Comparison of ENCODE assay signal across 1 cellular context in the genomic region with DNA sequence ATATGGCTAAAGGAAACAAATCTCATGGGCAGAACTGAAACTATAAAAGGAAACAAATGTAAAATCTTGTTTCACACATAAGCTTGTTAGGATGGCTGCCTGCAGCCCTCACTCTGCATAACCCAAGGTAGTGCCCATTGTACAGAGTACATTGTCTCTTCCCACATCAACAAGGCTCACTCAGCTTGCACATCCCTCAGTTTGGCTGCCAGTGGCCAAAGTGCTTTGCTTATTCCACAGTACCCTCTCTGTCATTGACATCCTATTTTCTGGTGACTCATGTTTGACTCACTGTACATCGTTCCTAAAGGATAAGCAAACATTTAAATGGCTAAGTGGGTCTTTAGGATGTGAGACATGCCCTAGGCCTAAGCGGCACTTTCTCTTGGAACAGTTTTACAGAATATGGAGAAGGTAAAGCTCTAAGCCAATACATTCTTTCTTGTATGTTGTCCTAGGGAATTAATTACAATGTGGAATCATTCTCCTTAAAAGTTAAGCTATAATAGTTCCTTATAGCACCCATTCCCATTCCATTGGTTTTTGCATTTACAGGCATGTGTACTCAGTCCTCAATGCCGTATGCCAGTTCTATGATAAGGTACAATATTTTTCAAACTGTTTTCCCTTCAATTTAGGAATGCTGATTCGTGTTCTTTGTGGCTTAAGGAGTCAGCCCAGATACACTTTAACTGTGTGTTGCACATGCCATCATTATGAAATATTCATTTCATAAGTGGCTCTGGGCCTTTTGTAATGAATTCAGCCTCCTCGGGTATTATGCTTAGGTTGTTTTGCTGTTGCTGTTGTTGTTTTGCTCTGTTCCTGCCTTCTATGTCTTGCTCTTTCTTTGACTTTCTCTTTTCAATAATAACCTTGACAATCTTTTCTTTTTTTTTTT.
TF ChIP-seq lines count a peak whose summit lies in the region.

No MANE protein-coding gene starts in this region.

TF ChIP-seq in HepG2, 621 proteins besides CTCF, POLR2A, EP300 and RAD21 (continues in another document):
- TF ChIP-seq SMAD3 (CRISPR knock-in tag; IDR thresholded peaks at IDR 0.05) (no peak), ZSCAN31 (CRISPR knock-in tag; IDR thresholded peaks at IDR 0.05; ENCODE audit: low read depth) (no peak), TP53 (CRISPR knock-in tag; conservative IDR thresholded peaks at IDR 0.05) (no peak), KDM2A (CRISPR knock-in tag; IDR thresholded peaks at IDR 0.05; ENCODE audit: borderline replicate concordance, low read depth) (0 out of 2 replicates have a peak, but pooled peaks have one; percentile 22), SOX5 (CRISPR knock-in tag; IDR thresholded peaks at IDR 0.05; ENCODE audit: borderline replicate concordance) (peak; percentile 23; the same call in 1 of the 2 replicates), ZMYM2 (CRISPR knock-in tag; IDR thresholded peaks at IDR 0.05) (no peak), HMGA1 (CRISPR knock-in tag; conservative IDR thresholded peaks at IDR 0.05) (no peak), TEAD3 (CRISPR knock-in tag; optimal IDR thresholded peaks at IDR 0.05; ENCODE audit: borderline replicate concordance) (peak; percentile 53), XBP1 (CRISPR knock-in tag; IDR thresholded peaks at IDR 0.05) (no peak), FIP1L1 (IDR thresholded peaks at IDR 0.05; ENCODE audit: borderline replicate concordance, insufficient read depth, low read depth, low read length) (no peak), GATAD2A (CRISPR knock-in tag; IDR thresholded peaks at IDR 0.05) (no peak), KDM1A (CRISPR knock-in tag; IDR thresholded peaks at IDR 0.05) (peak; percentile 63; the same call in 1 of the 2 replicates), JUNB (CRISPR knock-in tag; IDR thresholded peaks at IDR 0.05; ENCODE audit: borderline replicate concordance) (peak; percentile 78; the same call in 1 of the 2 replicates), ZNF12 (CRISPR knock-in tag; IDR thresholded peaks at IDR 0.05) (0 out of 2 replicates have a peak, but pooled peaks have one; percentile 37), ZFP36L2 (CRISPR knock-in tag; IDR thresholded peaks at IDR 0.05) (no peak), NR2C2 (CRISPR knock-in tag; IDR thresholded peaks at IDR 0.05; ENCODE audit: borderline replicate concordance) (no peak), ZSCAN21 (CRISPR knock-in tag; IDR thresholded peaks at IDR 0.05; ENCODE audit: borderline replicate concordance) (no peak), STAG1 (CRISPR knock-in tag; IDR thresholded peaks at IDR 0.05) (no peak), MIER2 (CRISPR knock-in tag; IDR thresholded peaks at IDR 0.05) (no peak), ZNF263 (CRISPR knock-in tag; IDR thresholded peaks at IDR 0.05) (no peak), BRD4 (CRISPR knock-in tag; IDR thresholded peaks at IDR 0.05) (no peak), ZSCAN29 (CRISPR knock-in tag; conservative IDR thresholded peaks at IDR 0.05) (0 out of 2 replicates have a peak, but pooled peaks have one; percentile 49), HDAC2 (CRISPR knock-in tag; IDR thresholded peaks at IDR 0.05) (no peak), TBL1XR1 (IDR thresholded peaks at IDR 0.05; ENCODE audit: borderline replicate concordance, low read length, partially characterized antibody) (no peak), ZMAT3 (CRISPR knock-in tag; conservative IDR thresholded peaks at IDR 0.05) (no peak), ZNF556 (CRISPR knock-in tag; IDR thresholded peaks at IDR 0.05; ENCODE audit: borderline replicate concordance) (no peak), SPEN (CRISPR knock-in tag; IDR thresholded peaks at IDR 0.05; ENCODE audit: low read depth) (no peak), ZNF792 (CRISPR knock-in tag; IDR thresholded peaks at IDR 0.05) (no peak), ERF (CRISPR knock-in tag; IDR thresholded peaks at IDR 0.05) (no peak), ZNF75D (CRISPR knock-in tag; IDR thresholded peaks at IDR 0.05; ENCODE audit: borderline replicate concordance) (no peak), FOXP1 (IDR thresholded peaks at IDR 0.05) (no peak), FOXP1 (CRISPR knock-in tag; IDR thresholded peaks at IDR 0.05) (no peak), SALL1 (CRISPR knock-in tag; IDR thresholded peaks at IDR 0.05) (no peak)
- TF ChIP-seq, protein P1, sequence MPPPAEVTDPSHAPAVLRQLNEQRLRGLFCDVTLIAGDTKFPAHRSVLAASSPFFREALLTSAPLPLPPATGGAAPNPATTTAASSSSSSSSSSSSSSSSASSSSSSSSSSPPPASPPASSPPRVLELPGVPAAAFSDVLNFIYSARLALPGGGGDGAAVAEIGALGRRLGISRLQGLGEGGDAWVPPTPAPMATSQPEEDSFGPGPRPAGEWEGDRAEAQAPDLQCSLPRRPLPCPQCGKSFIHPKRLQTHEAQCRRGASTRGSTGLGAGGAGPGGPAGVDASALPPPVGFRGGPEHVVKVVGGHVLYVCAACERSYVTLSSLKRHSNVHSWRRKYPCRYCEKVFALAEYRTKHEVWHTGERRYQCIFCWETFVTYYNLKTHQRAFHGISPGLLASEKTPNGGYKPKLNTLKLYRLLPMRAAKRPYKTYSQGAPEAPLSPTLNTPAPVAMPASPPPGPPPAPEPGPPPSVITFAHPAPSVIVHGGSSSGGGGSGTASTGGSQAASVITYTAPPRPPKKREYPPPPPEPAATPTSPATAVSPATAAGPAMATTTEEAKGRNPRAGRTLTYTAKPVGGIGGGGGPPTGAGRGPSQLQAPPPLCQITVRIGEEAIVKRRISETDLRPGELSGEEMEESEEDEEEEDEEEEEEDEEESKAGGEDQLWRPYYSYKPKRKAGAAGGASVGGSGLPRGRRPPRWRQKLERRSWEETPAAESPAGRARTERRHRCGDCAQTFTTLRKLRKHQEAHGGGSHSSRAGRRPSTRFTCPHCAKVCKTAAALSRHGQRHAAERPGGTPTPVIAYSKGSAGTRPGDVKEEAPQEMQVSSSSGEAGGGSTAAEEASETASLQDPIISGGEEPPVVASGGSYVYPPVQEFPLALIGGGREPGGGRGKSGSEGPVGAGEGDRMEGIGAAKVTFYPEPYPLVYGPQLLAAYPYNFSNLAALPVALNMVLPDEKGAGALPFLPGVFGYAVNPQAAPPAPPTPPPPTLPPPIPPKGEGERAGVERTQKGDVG (CRISPR knock-in tag; IDR thresholded peaks at IDR 0.05; ENCODE audit: borderline replicate concordance): no peak
- TF ChIP-seq, protein P2, sequence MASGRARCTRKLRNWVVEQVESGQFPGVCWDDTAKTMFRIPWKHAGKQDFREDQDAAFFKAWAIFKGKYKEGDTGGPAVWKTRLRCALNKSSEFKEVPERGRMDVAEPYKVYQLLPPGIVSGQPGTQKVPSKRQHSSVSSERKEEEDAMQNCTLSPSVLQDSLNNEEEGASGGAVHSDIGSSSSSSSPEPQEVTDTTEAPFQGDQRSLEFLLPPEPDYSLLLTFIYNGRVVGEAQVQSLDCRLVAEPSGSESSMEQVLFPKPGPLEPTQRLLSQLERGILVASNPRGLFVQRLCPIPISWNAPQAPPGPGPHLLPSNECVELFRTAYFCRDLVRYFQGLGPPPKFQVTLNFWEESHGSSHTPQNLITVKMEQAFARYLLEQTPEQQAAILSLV (CRISPR knock-in tag; IDR thresholded peaks at IDR 0.05; ENCODE audit: borderline replicate concordance): no peak
- TF ChIP-seq, protein P3, sequence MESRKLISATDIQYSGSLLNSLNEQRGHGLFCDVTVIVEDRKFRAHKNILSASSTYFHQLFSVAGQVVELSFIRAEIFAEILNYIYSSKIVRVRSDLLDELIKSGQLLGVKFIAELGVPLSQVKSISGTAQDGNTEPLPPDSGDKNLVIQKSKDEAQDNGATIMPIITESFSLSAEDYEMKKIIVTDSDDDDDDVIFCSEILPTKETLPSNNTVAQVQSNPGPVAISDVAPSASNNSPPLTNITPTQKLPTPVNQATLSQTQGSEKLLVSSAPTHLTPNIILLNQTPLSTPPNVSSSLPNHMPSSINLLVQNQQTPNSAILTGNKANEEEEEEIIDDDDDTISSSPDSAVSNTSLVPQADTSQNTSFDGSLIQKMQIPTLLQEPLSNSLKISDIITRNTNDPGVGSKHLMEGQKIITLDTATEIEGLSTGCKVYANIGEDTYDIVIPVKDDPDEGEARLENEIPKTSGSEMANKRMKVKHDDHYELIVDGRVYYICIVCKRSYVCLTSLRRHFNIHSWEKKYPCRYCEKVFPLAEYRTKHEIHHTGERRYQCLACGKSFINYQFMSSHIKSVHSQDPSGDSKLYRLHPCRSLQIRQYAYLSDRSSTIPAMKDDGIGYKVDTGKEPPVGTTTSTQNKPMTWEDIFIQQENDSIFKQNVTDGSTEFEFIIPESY (CRISPR knock-in tag; IDR thresholded peaks at IDR 0.05): no peak
- TF ChIP-seq, protein P4, sequence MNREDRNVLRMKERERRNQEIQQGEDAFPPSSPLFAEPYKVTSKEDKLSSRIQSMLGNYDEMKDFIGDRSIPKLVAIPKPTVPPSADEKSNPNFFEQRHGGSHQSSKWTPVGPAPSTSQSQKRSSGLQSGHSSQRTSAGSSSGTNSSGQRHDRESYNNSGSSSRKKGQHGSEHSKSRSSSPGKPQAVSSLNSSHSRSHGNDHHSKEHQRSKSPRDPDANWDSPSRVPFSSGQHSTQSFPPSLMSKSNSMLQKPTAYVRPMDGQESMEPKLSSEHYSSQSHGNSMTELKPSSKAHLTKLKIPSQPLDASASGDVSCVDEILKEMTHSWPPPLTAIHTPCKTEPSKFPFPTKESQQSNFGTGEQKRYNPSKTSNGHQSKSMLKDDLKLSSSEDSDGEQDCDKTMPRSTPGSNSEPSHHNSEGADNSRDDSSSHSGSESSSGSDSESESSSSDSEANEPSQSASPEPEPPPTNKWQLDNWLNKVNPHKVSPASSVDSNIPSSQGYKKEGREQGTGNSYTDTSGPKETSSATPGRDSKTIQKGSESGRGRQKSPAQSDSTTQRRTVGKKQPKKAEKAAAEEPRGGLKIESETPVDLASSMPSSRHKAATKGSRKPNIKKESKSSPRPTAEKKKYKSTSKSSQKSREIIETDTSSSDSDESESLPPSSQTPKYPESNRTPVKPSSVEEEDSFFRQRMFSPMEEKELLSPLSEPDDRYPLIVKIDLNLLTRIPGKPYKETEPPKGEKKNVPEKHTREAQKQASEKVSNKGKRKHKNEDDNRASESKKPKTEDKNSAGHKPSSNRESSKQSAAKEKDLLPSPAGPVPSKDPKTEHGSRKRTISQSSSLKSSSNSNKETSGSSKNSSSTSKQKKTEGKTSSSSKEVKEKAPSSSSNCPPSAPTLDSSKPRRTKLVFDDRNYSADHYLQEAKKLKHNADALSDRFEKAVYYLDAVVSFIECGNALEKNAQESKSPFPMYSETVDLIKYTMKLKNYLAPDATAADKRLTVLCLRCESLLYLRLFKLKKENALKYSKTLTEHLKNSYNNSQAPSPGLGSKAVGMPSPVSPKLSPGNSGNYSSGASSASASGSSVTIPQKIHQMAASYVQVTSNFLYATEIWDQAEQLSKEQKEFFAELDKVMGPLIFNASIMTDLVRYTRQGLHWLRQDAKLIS (CRISPR knock-in tag; IDR thresholded peaks at IDR 0.05): no peak
- TF ChIP-seq, protein P5, sequence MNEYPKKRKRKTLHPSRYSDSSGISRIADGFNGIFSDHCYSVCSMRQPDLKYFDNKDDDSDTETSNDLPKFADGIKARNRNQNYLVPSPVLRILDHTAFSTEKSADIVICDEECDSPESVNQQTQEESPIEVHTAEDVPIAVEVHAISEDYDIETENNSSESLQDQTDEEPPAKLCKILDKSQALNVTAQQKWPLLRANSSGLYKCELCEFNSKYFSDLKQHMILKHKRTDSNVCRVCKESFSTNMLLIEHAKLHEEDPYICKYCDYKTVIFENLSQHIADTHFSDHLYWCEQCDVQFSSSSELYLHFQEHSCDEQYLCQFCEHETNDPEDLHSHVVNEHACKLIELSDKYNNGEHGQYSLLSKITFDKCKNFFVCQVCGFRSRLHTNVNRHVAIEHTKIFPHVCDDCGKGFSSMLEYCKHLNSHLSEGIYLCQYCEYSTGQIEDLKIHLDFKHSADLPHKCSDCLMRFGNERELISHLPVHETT (CRISPR knock-in tag; conservative IDR thresholded peaks at IDR 0.05): no peak
- TF ChIP-seq, protein P6, sequence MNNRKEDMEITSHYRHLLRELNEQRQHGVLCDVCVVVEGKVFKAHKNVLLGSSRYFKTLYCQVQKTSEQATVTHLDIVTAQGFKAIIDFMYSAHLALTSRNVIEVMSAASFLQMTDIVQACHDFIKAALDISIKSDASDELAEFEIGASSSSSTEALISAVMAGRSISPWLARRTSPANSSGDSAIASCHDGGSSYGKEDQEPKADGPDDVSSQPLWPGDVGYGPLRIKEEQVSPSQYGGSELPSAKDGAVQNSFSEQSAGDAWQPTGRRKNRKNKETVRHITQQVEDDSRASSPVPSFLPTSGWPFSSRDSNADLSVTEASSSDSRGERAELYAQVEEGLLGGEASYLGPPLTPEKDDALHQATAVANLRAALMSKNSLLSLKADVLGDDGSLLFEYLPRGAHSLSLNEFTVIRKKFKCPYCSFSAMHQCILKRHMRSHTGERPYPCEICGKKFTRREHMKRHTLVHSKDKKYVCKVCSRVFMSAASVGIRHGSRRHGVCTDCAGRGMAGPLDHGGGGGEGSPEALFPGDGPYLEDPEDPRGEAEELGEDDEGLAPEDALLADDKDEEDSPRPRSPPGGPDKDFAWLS (CRISPR knock-in tag; IDR thresholded peaks at IDR 0.05; ENCODE audit: borderline replicate concordance): no peak
- TF ChIP-seq, protein P7, sequence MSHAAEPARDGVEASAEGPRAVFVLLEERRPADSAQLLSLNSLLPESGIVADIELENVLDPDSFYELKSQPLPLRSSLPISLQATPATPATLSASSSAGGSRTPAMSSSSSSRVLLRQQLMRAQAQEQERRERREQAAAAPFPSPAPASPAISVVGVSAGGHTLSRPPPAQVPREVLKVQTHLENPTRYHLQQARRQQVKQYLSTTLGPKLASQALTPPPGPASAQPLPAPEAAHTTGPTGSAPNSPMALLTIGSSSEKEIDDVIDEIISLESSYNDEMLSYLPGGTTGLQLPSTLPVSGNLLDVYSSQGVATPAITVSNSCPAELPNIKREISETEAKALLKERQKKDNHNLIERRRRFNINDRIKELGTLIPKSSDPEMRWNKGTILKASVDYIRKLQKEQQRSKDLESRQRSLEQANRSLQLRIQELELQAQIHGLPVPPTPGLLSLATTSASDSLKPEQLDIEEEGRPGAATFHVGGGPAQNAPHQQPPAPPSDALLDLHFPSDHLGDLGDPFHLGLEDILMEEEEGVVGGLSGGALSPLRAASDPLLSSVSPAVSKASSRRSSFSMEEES (CRISPR knock-in tag; IDR thresholded peaks at IDR 0.05): no peak
- TF ChIP-seq, protein P8, sequence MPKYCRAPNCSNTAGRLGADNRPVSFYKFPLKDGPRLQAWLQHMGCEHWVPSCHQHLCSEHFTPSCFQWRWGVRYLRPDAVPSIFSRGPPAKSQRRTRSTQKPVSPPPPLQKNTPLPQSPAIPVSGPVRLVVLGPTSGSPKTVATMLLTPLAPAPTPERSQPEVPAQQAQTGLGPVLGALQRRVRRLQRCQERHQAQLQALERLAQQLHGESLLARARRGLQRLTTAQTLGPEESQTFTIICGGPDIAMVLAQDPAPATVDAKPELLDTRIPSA (CRISPR knock-in tag; IDR thresholded peaks at IDR 0.05; ENCODE audit: borderline replicate concordance): no peak
